Comparison of ENCODE assay signal across 8 cellular contexts in genomic region chr5:57133574-57133973, GRCh38.
"Had no signal": no experiment of that assay in that cellular context is flagged by ENCODE, and none has a peak within 500 bp of the region (broad histone marks: within the 10 kb centered on the region; RNA-seq: fewer than 3 reads in every experiment).

No MANE protein-coding gene starts in this region.

- DNase-seq: GDM1, GF-D8 had no signal

- FAIRE-seq: G401.6, GM12878, GM12891, GM12892, GM18507, GM19239 had no signal

- H3K4me3 ChIP-seq: GM12878 had no signal

- ATAC-seq: GM12878 had no signal
